29 cellular contexts compared by ENCODE assay signal in the genomic region with DNA sequence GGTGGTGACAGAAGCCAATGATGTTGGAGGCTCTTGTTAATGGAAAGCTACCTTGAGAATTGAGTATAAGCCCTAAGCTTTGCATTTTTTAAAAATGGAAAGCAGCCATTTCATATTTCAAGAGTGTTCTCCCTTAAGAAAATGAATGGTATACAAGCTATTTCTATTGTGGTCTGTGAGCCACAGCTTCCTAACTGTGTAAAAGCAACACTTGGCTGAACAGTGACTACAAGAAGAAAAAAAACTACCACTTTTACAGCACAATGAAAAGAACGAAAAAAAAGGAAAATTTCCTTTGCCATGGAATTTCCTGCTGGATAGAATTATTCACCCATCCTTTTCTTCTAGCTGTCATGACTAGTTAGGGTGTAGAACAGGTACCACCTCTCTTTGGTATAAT.
"Had no signal": no experiment of that assay in that cellular context is flagged by ENCODE, and none has a peak within 500 bp of the region (broad histone marks: within the 10 kb centered on the region; RNA-seq: fewer than 3 reads in every experiment).

No MANE protein-coding gene starts in this region.

- H3K36me3 ChIP-seq: neutrophil, pancreas, prostate gland, right lobe of liver, sigmoid colon, spleen, suprapubic skin, tibial artery, transverse colon, upper lobe of right lung, uterus had no signal

- H3K9me3 ChIP-seq: neutrophil, pancreas, prostate gland, right lobe of liver, suprapubic skin, testis, upper lobe of right lung, uterus had no signal

- H3K27me3 ChIP-seq: neutrophil, pancreas, right lobe of liver, sigmoid colon, spleen, suprapubic skin, testis, tibial artery, transverse colon, upper lobe of right lung, uterus had no signal

- ATAC-seq: naive thymus-derived CD8-positive, alpha-beta T cell; natural killer cell treated with Interleukin-12 subunit alpha and Interleukin-12 subunit beta and Interleukin-15 and Interleukin-18, amount 100 ng/mL, for 72 hours; pancreas; right cardiac atrium; right lobe of liver; stimulated activated memory B cell treated with anti-CD40 and anti-IgM and Interleukin-4, amounts not matched to agents 10 μg/mL and 1 μg/mL and 100 μg/mL, for 72 hours; stimulated activated naive CD8-positive, alpha-beta T cell treated with anti-CD3 and anti-CD28 coated beads, Interleukin-15, amount 100 ng/mL, for 72 hours; stimulated activated naive CD8-positive, alpha-beta T cell treated with anti-CD3 and anti-CD28 coated beads, Interleukin-15, Interleukin-2, amounts not matched to agents 100 U/mL and 50 U/mL, for 24 hours; upper lobe of right lung had no signal

- H3K4me3 ChIP-seq: pancreas, prostate gland, right lobe of liver, sigmoid colon, skin epidermis, smooth muscle cell, spleen, suprapubic skin, testis, tibial artery, transverse colon, upper lobe of right lung, uterus had no signal

- H3K27ac ChIP-seq: neutrophil, pancreas, prostate gland, right lobe of liver, sigmoid colon, skin epidermis, spleen, suprapubic skin, testis, tibial artery, transverse colon, upper lobe of right lung, uterus had no signal

- DNase-seq: naive thymus-derived CD8-positive, alpha-beta T cell; nephron progenitor cell; nucleus accumbens; pancreas; right cardiac atrium; right lobe of liver; sigmoid colon; spleen; stimulated activated CD4-positive, alpha-beta T cell treated with anti-CD3 and anti-CD28 coated beads, Interleukin-12 subunit alpha, Interleukin-12 subunit beta, amount 100 ng/mL, for 4 hours; stimulated activated CD4-positive, alpha-beta T cell treated with anti-CD3 and anti-CD28 coated beads, Interleukin-1b, Interleukin-23, amount 100 ng/mL, for 48 hours; stimulated activated CD4-positive, alpha-beta T cell treated with anti-CD3 and anti-CD28 coated beads, Interleukin-4, amount 100 ng/mL, for 1 hour; stimulated activated CD4-positive, alpha-beta T cell treated with anti-CD3 and anti-CD28 coated beads, Interleukin-4, amount 100 ng/mL, for 4 hours; stimulated activated CD8-positive, alpha-beta memory T cell treated with anti-CD3 and anti-CD28 coated beads, Interleukin-4, amount 100 ng/mL, for 48 hours; stimulated activated naive CD4-positive, alpha-beta T cell; stimulated activated naive CD8-positive, alpha-beta T cell treated with anti-CD3 and anti-CD28 coated beads, Interleukin-15, amount 100 ng/mL, for 72 hours; stimulated activated naive CD8-positive, alpha-beta T cell treated with anti-CD3 and anti-CD28 coated beads, Interleukin-15, Interleukin-2, amounts not matched to agents 100 U/mL and 50 U/mL, for 24 hours; substantia nigra; testis; tibial artery; transverse colon; upper lobe of right lung; uterus had no signal

- H3K4me1 ChIP-seq: prostate gland, right lobe of liver, sigmoid colon, spleen, suprapubic skin, testis, tibial artery, upper lobe of right lung, uterus had no signal

- FAIRE-seq: pancreas had no signal

- H3K4me2 ChIP-seq: smooth muscle cell had no signal
